Comparison of ENCODE assay signal across 21 cellular contexts in the genomic region with DNA sequence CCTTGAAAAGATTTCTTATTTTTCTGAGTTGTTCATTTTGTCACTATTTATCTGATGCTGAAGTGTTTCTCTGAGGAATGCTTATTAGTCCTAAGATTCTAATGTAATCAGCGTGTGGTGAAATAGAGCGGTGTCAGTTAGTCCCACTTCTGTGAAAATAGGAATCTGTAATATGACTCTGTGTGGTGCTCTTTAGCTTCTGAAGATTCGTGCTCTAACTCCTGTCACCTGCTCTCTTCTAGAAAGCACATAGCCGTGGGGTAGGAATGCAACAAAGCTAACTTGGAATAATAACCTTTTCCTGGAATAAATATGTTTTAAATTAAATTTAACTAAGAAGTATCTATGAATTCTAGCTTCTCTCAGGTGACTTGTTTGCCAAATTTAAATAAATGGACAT.
DNase-seq lines count a peak whose midpoint lies in the region; ATAC-seq lines count a peak whose summit lies in the region.
"Had no signal": no experiment of that assay in that cellular context is flagged by ENCODE, and none has a peak within 500 bp of the region (broad histone marks: within the 10 kb centered on the region; RNA-seq: fewer than 3 reads in every experiment).

No MANE protein-coding gene starts in this region.

- DNase-seq in Right ventricle myocardium superior (no peak), left cardiac atrium (no peak), cerebellar cortex (ENCODE audit: low spot score) (peak; percentile 28), myocyte (ENCODE audit: low read depth) (peak; percentile 26), D341Med (ENCODE audit: low spot score) (no peak), NCI-H774 (lab: John Stamatoyannopoulos, UW) (no peak)
- no peak for DNase-seq in stimulated activated naive CD4-positive, alpha-beta T cell (lab: John Stamatoyannopoulos, UW)
- DNase-seq: CD4-positive, CD25-positive, alpha-beta regulatory T cell; H9; Kasumi-1; NCI-H1092 treated with DMSO at 0.1 percent for 48 hours; NCI-H1694; NCI-H2029 treated with DMSO at 0.1 percent for 48 hours; NCI-H2171; NCI-H345; NCI-H524 treated with DMSO at 0.1 percent for 48 hours; NCI-H82; NK-92 treated with Interleukin-12 subunit alpha and Interleukin-12 subunit beta, amount 100 ng/mL, for 24 hours; PC-3 had no signal

- intact Hi-C loops in Right ventricle myocardium superior (cut with DNase I) (no loop called here), left cardiac atrium (cut with DNase I) (no loop called here)

- ATAC-seq in Right ventricle myocardium superior (ENCODE audit: poor library complexity) (peak; percentile 77), left cardiac atrium (no peak)
- ATAC-seq: GM23338, K562, PC-3 had no signal

Comparison
In these comparisons a context has a peak if more than half of its experiments do, and no peak if none do; other contexts are left out.
1. DNase-seq: peak in cerebellar cortex (single experiment) and myocyte (single experiment); none in Right ventricle myocardium superior (single experiment), left cardiac atrium (single experiment), stimulated activated naive CD4-positive, alpha-beta T cell (0 of 6), D341Med (single experiment) and NCI-H774 (single experiment).